Comparison of ENCODE assay signal across 13 cellular contexts in genomic region chr1:52674497-52675384, GRCh38. TPM values are rescaled to one million over a fixed set of nuclear protein-coding genes. Genes with fewer than 3 reads are reported as not detected.
DNase-seq lines count a peak whose midpoint lies in the region; ATAC-seq, FAIRE-seq and TF ChIP-seq lines count a peak whose summit lies in the region.
"Had no signal": no experiment of that assay in that cellular context is flagged by ENCODE, and none has a peak within 500 bp of the region (broad histone marks: within the 10 kb centered on the region; RNA-seq: fewer than 3 reads in every experiment).

No MANE protein-coding gene starts in this region.

- peak overlapping the region; percentile 22 to 81 (median 77); a peak in 21 of 22 replicates for H3K4me2 ChIP-seq in BLaER1 treated with 17β-estradiol and CSF1 and Interleukin-3, amounts not matched to agents 10 nM and 100 nM

- peak overlapping the region in 9 of 11 experiments; percentile 4 to 90 (median 66); a peak in 17 of 22 replicates for H3K27ac ChIP-seq in BLaER1 treated with 17β-estradiol and CSF1 and Interleukin-3, amounts not matched to agents 10 nM and 100 nM
- no peak overlapping the region for H3K27ac ChIP-seq in upper lobe of right lung
- H3K27ac ChIP-seq: right lobe of liver had no signal

- no peaks in the 10 kb centered on the region for H3K27me3 ChIP-seq in BLaER1 treated with 17β-estradiol and CSF1 and Interleukin-3, amounts not matched to agents 10 nM and 100 nM
- no peaks in the 10 kb centered on the region for H3K27me3 ChIP-seq in upper lobe of right lung
- H3K27me3 ChIP-seq: right lobe of liver had no signal

- no peak for TF ChIP-seq CTCF in upper lobe of right lung (IDR thresholded peaks at IDR 0.05)

- peak; percentile 65 for FAIRE-seq in TTC549 (lab: Jason Lieb, UNC)

- peaks cover 0 to 35% (median 8%) of the 10 kb centered on the region in 11 experiments; a peak in 9 of 22 replicates for H3K36me3 ChIP-seq in BLaER1 treated with 17β-estradiol and CSF1 and Interleukin-3, amounts not matched to agents 10 nM and 100 nM
- no peaks in the 10 kb centered on the region for H3K36me3 ChIP-seq in upper lobe of right lung
- H3K36me3 ChIP-seq: left ventricle myocardium inferior, right lobe of liver had no signal

- ATAC-seq in HG03571 (IDR thresholded peaks at IDR 0.05; ENCODE audit: unreplicated experiment) (no peak), upper lobe of right lung (no peak), GM21576 (IDR thresholded peaks at IDR 0.05; ENCODE audit: unreplicated experiment) (no peak)
- ATAC-seq: right lobe of liver, Right ventricle myocardium inferior had no signal

- peak overlapping the region in 2 of 10 experiments; percentile 8 to 21; a peak in 1 of 20 replicates for H3K4me3 ChIP-seq in BLaER1 treated with 17β-estradiol and CSF1 and Interleukin-3, amounts not matched to agents 10 nM and 100 nM
- H3K4me3 ChIP-seq in upper lobe of right lung = no peak overlapping the region
- H3K4me3 ChIP-seq: left ventricle myocardium inferior, right lobe of liver had no signal

- DNase-seq in HPDE6-E6E7 (ENCODE audit: extremely low spot score) (peak; percentile 76), iPS-NIHi7 (ENCODE audit: extremely low spot score) (peak; percentile 63), upper lobe of right lung (no peak), SW 1271 (lab: John Stamatoyannopoulos, UW) (no peak)
- DNase-seq: activated CD8-positive, alpha-beta memory T cell treated with anti-CD3 and anti-CD28 coated beads, Interleukin-2, amount 50 U/mL, for 48 hours; effector CD8-positive, alpha-beta T cell; left ventricle myocardium inferior had no signal

- H3K4me1 ChIP-seq in BLaER1 treated with 17β-estradiol and CSF1 and Interleukin-3, amounts not matched to agents 10 nM and 100 nM = peaks cover 40 to 96% (median 79%) of the 10 kb centered on the region in 10 experiments
- peaks cover 11% of the 10 kb centered on the region for H3K4me1 ChIP-seq in upper lobe of right lung

- H3K9ac ChIP-seq in BLaER1 treated with 17β-estradiol and CSF1 and Interleukin-3, amounts not matched to agents 10 nM and 100 nM = peak overlapping the region in 7 of 11 experiments; percentile 12 to 77 (median 42); a peak in 11 of 22 replicates

- peaks cover 0 to 3% (median 0%) of the 10 kb centered on the region in 11 experiments; a peak in 1 of 22 replicates for H3K9me3 ChIP-seq in BLaER1 treated with 17β-estradiol and CSF1 and Interleukin-3, amounts not matched to agents 10 nM and 100 nM (replicated peaks in 1 of 11)
- no peaks in the 10 kb centered on the region for H3K9me3 ChIP-seq in upper lobe of right lung
- H3K9me3 ChIP-seq: left ventricle myocardium inferior, right lobe of liver had no signal

- intact Hi-C loops in upper lobe of right lung (cut with DNase I) = no loop called here

- H4K20me1 ChIP-seq in BLaER1 treated with 17β-estradiol and CSF1 and Interleukin-3, amounts not matched to agents 10 nM and 100 nM = no peaks in the 10 kb centered on the region

RNA-seq across cellular contexts. Expression of gene COA7, which starts 23.4 kb away (rescaled TPM):
- 17.9 TPM for total RNA-seq in upper lobe of right lung

RNA-seq across cellular contexts. Expression of gene SHISAL2A, which starts 41.8 kb away (rescaled TPM):
- total RNA-seq in upper lobe of right lung = 0.81 TPM
- total RNA-seq: left ventricle myocardium inferior, right lobe of liver, Right ventricle myocardium inferior had no signal

RNA-seq across cellular contexts. Expression of gene ZYG11B, which starts 51.5 kb away (rescaled TPM):
- 30.5 TPM for total RNA-seq in upper lobe of right lung

Comparison
In these comparisons a context has a peak if more than half of its experiments do, and no peak if none do; other contexts are left out.
1. DNase-seq: peak in HPDE6-E6E7 (single experiment) and iPS-NIHi7 (single experiment); none in upper lobe of right lung (single experiment) and SW 1271 (0 of 2).